8 cellular contexts compared by ENCODE assay signal in genomic region chr18:79964330-79965118, GRCh38. TPM values are rescaled to one million over a fixed set of nuclear protein-coding genes. Genes with fewer than 3 reads are reported as not detected.
DNase-seq lines count a peak whose midpoint lies in the region; TF ChIP-seq lines count a peak whose summit lies in the region.

Gene HSBP1L1 (plus strand): TSS chr18:79964643. CDS start chr18:79964736, 93 bp downstream.

- no peaks in the 10 kb centered on the region; a peak in 1 of 5 replicates for H3K9me3 Mint-ChIP-seq in H9

- no peak within 1 kb of the TSS for H3K27ac ChIP-seq in H9 (ENCODE audit: insufficient read length, low read depth, low read length)

- peaks cover 65% of the 10 kb centered on the region for H3K27me3 Mint-ChIP-seq in H9 (ENCODE audit: low read depth)

- no peak within 1 kb of the TSS for H3K23ac ChIP-seq in H9 (ENCODE audit: insufficient read length, low read depth, low read length)

- H3K9me3 ChIP-seq in H9 (ENCODE audit: control insufficient read depth, low read depth, low read length), result no peaks in the 10 kb centered on the region

- no peak within 1 kb of the TSS for H2AK5ac ChIP-seq in H9 (ENCODE audit: insufficient read length, low read length)

- peak within 1 kb of the TSS; percentile 25 to 70 for H3K4me3 Mint-ChIP-seq in H9

- no peaks in the 10 kb centered on the region for H3K79me1 ChIP-seq in H9 (ENCODE audit: insufficient read depth, low read depth, low read length, poor library complexity, severe bottlenecking)

- H3K4ac ChIP-seq in H9 (ENCODE audit: low read depth, low read length), result no peak within 1 kb of the TSS

- H2BK20ac ChIP-seq in H9 (ENCODE audit: low read depth, low read length, poor library complexity, severe bottlenecking), result no peak within 1 kb of the TSS

- peaks cover 4% of the 10 kb centered on the region; the same call in 1 of the 2 replicates for H3K4me1 ChIP-seq in H9 (ENCODE audit: insufficient read depth, low read length)

- H3T11ph ChIP-seq in H9 (ENCODE audit: low read length), result no peak within 1 kb of the TSS

- H2AFZ ChIP-seq in H9 (ENCODE audit: low read length), result no peak within 1 kb of the TSS

- no peak within 1 kb of the TSS for H3K27ac Mint-ChIP-seq in H9

- no peak within 1 kb of the TSS for H2BK12ac ChIP-seq in H9 (ENCODE audit: insufficient read length, low read depth, low read length)

- peaks cover 34 to 38% of the 10 kb centered on the region in 2 experiments for H3K4me1 Mint-ChIP-seq in H9

- no peak within 1 kb of the TSS for H3K56ac ChIP-seq in H9 (ENCODE audit: insufficient read length, low read depth, low read length)

- H4K5ac ChIP-seq in H9 (ENCODE audit: insufficient read length, low read depth, low read length), result no peak within 1 kb of the TSS

- H3K79me2 ChIP-seq in H9 (ENCODE audit: insufficient read depth, low read length), result no peaks in the 10 kb centered on the region

- H2BK120ac ChIP-seq in H9 (ENCODE audit: low read depth, low read length, poor library complexity, severe bottlenecking), result no peak within 1 kb of the TSS

- H3K18ac ChIP-seq in H9 (ENCODE audit: insufficient read length, low read depth, low read length), result no peak within 1 kb of the TSS

- H3K9ac ChIP-seq in H9 (ENCODE audit: extremely low read depth, insufficient read length, low read length), result no peak within 1 kb of the TSS

- H4K8ac ChIP-seq in H9 (replicated peaks; ENCODE audit: insufficient read length, low read depth, low read length), result no peak within 1 kb of the TSS

- DNase-seq in H9 (peak; percentile 75), MV-4-11 (lab: John Stamatoyannopoulos, UW) (peak; percentile 35), ecto neural progenitor cell (ENCODE audit: low spot score) (peak; percentile 83), lung microvascular endothelial cell (ENCODE audit: low read depth in 2 of 2) (peak; percentile 44 to 65), NCI-H2081 treated with DMSO at 0.1 percent for 48 hours (lab: John Stamatoyannopoulos, UW) (no peak)
- DNase-seq in activated CD4-positive, alpha-beta T cell treated with anti-CD3 and anti-CD28 coated beads, Interleukin-2, amount 50 U/mL, for 1 hour, result peak; percentile 67
- DNase-seq in stimulated activated naive CD4-positive, alpha-beta T cell (lab: John Stamatoyannopoulos, UW), result peak; percentile 29 to 71 (median 62)

- H4K20me1 ChIP-seq in H9 (ENCODE audit: control insufficient read depth, insufficient read depth, insufficient read length), result peaks cover 3% of the 10 kb centered on the region

- H3K4me3 ChIP-seq in GM12875 (ENCODE audit: low read depth, low read length), result peak within 1 kb of the TSS; percentile 60

- no peak within 1 kb of the TSS for H3K14ac ChIP-seq in H9 (ENCODE audit: insufficient read depth, low read length)

- no peak within 1 kb of the TSS for H2BK15ac ChIP-seq in H9 (ENCODE audit: low read depth, low read length)

- no peaks in the 10 kb centered on the region for H3K23me2 ChIP-seq in H9 (ENCODE audit: insufficient read length, low read depth, low read length, poor library complexity, severe bottlenecking)

- peaks cover 30% of the 10 kb centered on the region; the same call in 1 of the 2 replicates for H3K27me3 ChIP-seq in H9 (ENCODE audit: insufficient read depth, low read length)

- no peak within 1 kb of the TSS for H2BK5ac ChIP-seq in H9 (ENCODE audit: insufficient read length, low read length)

- TF ChIP-seq CTCF in GM12875 (IDR thresholded peaks at IDR 0.05; ENCODE audit: borderline replicate concordance, insufficient read depth, low read depth, low read length) (peak; percentile 42), H9 (conservative IDR thresholded peaks at IDR 0.05) (peak; percentile 40; the same call in 2 of the 3 replicates)

- H3K36me3 Mint-ChIP-seq in H9 (ENCODE audit: insufficient read depth in 1 of 3, low read depth in 3 of 3), result peaks cover 0 to 2% (median 0%) of the 10 kb centered on the region in 3 experiments; a peak in 3 of 7 replicates

- H3K4me2 ChIP-seq in H9 (ENCODE audit: insufficient read depth, insufficient read length, low read length), result peak within 1 kb of the TSS; percentile 26

- no CpG with 5 or more reads among the region's 73 CpGs for WGBS in H9 (ENCODE audit: extremely low coverage, insufficient read length, low lambda C conversion rate)

- no peak within 1 kb of the TSS for H4K91ac ChIP-seq in H9 (ENCODE audit: insufficient read length, low read depth, low read length)

RNA-seq across cellular contexts. Expression of gene HSBP1L1, which starts in this region (rescaled TPM):
- 0.46 TPM in 1 of 2 replicates, not detected in the other for total RNA-seq in H9 (2021)
- total RNA-seq in lung microvascular endothelial cell, result 1.8 and 2.8 TPM in 2 replicates

Comparison
In these comparisons a context has a peak if more than half of its experiments do, and no peak if none do; other contexts are left out.
1. Peak in DNase-seq and H3K4me2 ChIP-seq in H9; RNA of the gene not detected or under 1 TPM.